Comparison of ENCODE assay signal across 15 cellular contexts in the genomic region with DNA sequence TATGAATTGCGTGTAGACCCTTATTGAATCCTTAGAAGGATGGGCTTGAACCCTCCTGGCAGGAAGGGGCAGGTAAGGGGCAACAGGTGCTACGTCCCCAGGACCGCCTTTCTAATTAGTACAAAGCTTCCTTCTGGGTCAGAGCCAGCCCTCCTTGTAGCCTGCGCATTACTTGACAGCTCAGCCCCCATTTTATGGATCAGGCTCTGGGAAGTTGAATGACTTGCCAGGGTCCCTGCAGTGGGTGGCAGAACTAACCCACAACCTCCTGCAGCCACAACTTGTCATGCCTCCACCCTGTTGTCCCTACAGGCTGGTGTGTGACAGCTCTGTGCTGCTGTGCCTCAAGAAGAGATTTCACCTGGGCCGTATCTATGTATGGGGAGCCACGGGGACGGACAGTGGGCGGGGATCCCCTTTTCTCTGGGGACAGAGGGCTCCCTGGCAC. TPM values are rescaled to one million over a fixed set of nuclear protein-coding genes. Genes with fewer than 3 reads are reported as not detected.
DNase-seq lines count a peak whose midpoint lies in the region; ATAC-seq and TF ChIP-seq lines count a peak whose summit lies in the region.
"Had no signal": no experiment of that assay in that cellular context is flagged by ENCODE, and none has a peak within 500 bp of the region (broad histone marks: within the 10 kb centered on the region; RNA-seq: fewer than 3 reads in every experiment).

No MANE protein-coding gene starts in this region.

- no peaks in the 10 kb centered on the region for H3K36me3 Mint-ChIP-seq in activated CD4-positive, alpha-beta T cell treated with anti-CD3 and anti-CD28 coated beads, Interleukin-2, amount 10 ng/mL, durations not matched to agents 24 days and 14 days (ENCODE audit: low read depth)
- H3K36me3 Mint-ChIP-seq in IgD-negative memory B cell = no peaks in the 10 kb centered on the region
- H3K36me3 Mint-ChIP-seq in dendritic cell treated with granulocyte-macrophage colony-stimulating factor and Interleukin-4, amounts not matched to agents 40 ng/mL and 50 ng/mL, for 4 days (ENCODE audit: low read depth) = peaks cover 21% of the 10 kb centered on the region

- peaks cover 11% of the 10 kb centered on the region for H3K36me3 ChIP-seq in neutrophil

- no peak for TF ChIP-seq CTCF in neutrophil (IDR thresholded peaks at IDR 0.05)

- H3K27me3 ChIP-seq in neutrophil = no peaks in the 10 kb centered on the region
- H3K27me3 ChIP-seq: heart left ventricle had no signal

- peak overlapping the region; percentile 52 for H3K27ac ChIP-seq in neutrophil

- no peak for ATAC-seq in GM21619 (IDR thresholded peaks at IDR 0.05; ENCODE audit: unreplicated experiment)

- H3K4me3 Mint-ChIP-seq in activated CD4-positive, alpha-beta T cell treated with anti-CD3 and anti-CD28 coated beads, Interleukin-2, amount 10 ng/mL, durations not matched to agents 24 days and 14 days = no peak overlapping the region
- peak overlapping the region in 3 of 4 donors; percentile 32 to 81 (median 57) for H3K4me3 Mint-ChIP-seq in IgD-negative memory B cell
- peak overlapping the region; percentile 78 for H3K4me3 Mint-ChIP-seq in dendritic cell treated with granulocyte-macrophage colony-stimulating factor and Interleukin-4, amounts not matched to agents 40 ng/mL and 50 ng/mL, for 4 days

- peaks cover 19% of the 10 kb centered on the region for H3K27me3 Mint-ChIP-seq in activated CD4-positive, alpha-beta T cell treated with anti-CD3 and anti-CD28 coated beads, Interleukin-2, amount 10 ng/mL, durations not matched to agents 24 days and 14 days
- no peaks in the 10 kb centered on the region for H3K27me3 Mint-ChIP-seq in IgD-negative memory B cell
- no peaks in the 10 kb centered on the region for H3K27me3 Mint-ChIP-seq in dendritic cell treated with granulocyte-macrophage colony-stimulating factor and Interleukin-4, amounts not matched to agents 40 ng/mL and 50 ng/mL, for 4 days

- no peak overlapping the region for H3K4me3 ChIP-seq in neutrophil (ENCODE audit: low read depth in 1 of 2, low read length in 1 of 2)

- H3K4me1 Mint-ChIP-seq in activated CD4-positive, alpha-beta T cell treated with anti-CD3 and anti-CD28 coated beads, Interleukin-2, amount 10 ng/mL, durations not matched to agents 24 days and 14 days = peaks cover 2% of the 10 kb centered on the region
- H3K4me1 Mint-ChIP-seq in IgD-negative memory B cell = peaks cover 5 to 10% (median 9%) of the 10 kb centered on the region in 3 donors
- H3K4me1 Mint-ChIP-seq in dendritic cell treated with granulocyte-macrophage colony-stimulating factor and Interleukin-4, amounts not matched to agents 40 ng/mL and 50 ng/mL, for 4 days (ENCODE audit: low read depth) = peaks cover 29% of the 10 kb centered on the region

- no peak overlapping the region for H3K27ac Mint-ChIP-seq in activated CD4-positive, alpha-beta T cell treated with anti-CD3 and anti-CD28 coated beads, Interleukin-2, amount 10 ng/mL, durations not matched to agents 24 days and 14 days
- H3K27ac Mint-ChIP-seq in IgD-negative memory B cell = peak overlapping the region in 1 of 3 donors; percentile 85
- H3K27ac Mint-ChIP-seq in dendritic cell treated with granulocyte-macrophage colony-stimulating factor and Interleukin-4, amounts not matched to agents 40 ng/mL and 50 ng/mL, for 4 days = no peak overlapping the region

- DNase-seq in activated CD4-positive, alpha-beta T cell treated with anti-CD3 and anti-CD28 coated beads, Interleukin-2, amount 10 ng/mL, durations not matched to agents 24 days and 14 days = peak; percentile 62
- DNase-seq in activated CD4-positive, alpha-beta T cell treated with anti-CD3 and anti-CD28 coated beads for 4 hours = no peak
- no peak for DNase-seq in hypothalamus (lab: John Stamatoyannopoulos, UW)
- DNase-seq in NCI-H82 treated with DMSO at 0.1 percent for 48 hours (lab: John Stamatoyannopoulos, UW; ENCODE audit: unreplicated experiment) = no peak
- DNase-seq: activated CD8-positive, alpha-beta memory T cell treated with anti-CD3 and anti-CD28 coated beads for 24 hours; DMS 273 treated with DMSO at 0.1 percent for 48 hours; NCI-H187; NCI-H524 had no signal

- no peaks in the 10 kb centered on the region for H3K9me3 ChIP-seq in neutrophil
- H3K9me3 ChIP-seq: heart left ventricle had no signal

- intact Hi-C loops in activated CD4-positive, alpha-beta T cell treated with anti-CD3 and anti-CD28 coated beads, Interleukin-2, amount 10 ng/mL, durations not matched to agents 24 days and 14 days (cut with micrococcal nuclease) = no loop called here
- intact Hi-C loops in dendritic cell treated with granulocyte-macrophage colony-stimulating factor and Interleukin-4, amounts not matched to agents 40 ng/mL and 50 ng/mL, for 4 days (cut with micrococcal nuclease) = no loop called here

- H3K4me1 ChIP-seq in neutrophil (ENCODE audit: control insufficient read depth in 1 of 2, insufficient read depth in 1 of 2, low read depth in 1 of 2, low read length in 1 of 2) = peaks cover 17 to 23% of the 10 kb centered on the region in 2 experiments

- H3K9me3 Mint-ChIP-seq in activated CD4-positive, alpha-beta T cell treated with anti-CD3 and anti-CD28 coated beads, Interleukin-2, amount 10 ng/mL, durations not matched to agents 24 days and 14 days = no peaks in the 10 kb centered on the region
- no peaks in the 10 kb centered on the region for H3K9me3 Mint-ChIP-seq in IgD-negative memory B cell
- no peaks in the 10 kb centered on the region for H3K9me3 Mint-ChIP-seq in dendritic cell treated with granulocyte-macrophage colony-stimulating factor and Interleukin-4, amounts not matched to agents 40 ng/mL and 50 ng/mL, for 4 days

RNA-seq across cellular contexts. Expression of a gene that starts 2.7 kb away (rescaled TPM):
- 24.3 and 25.4 TPM in 2 replicates for total RNA-seq in activated CD4-positive, alpha-beta T cell treated with anti-CD3 and anti-CD28 coated beads, Interleukin-2, amount 10 ng/mL, durations not matched to agents 24 days and 14 days
- 2.4 TPM for polyA plus RNA-seq in IgD-negative memory B cell
- total RNA-seq: RPMI7951 had no signal

RNA-seq across cellular contexts. Expression of a gene that starts 42.9 kb away (rescaled TPM):
- total RNA-seq in activated CD4-positive, alpha-beta T cell treated with anti-CD3 and anti-CD28 coated beads, Interleukin-2, amount 10 ng/mL, durations not matched to agents 24 days and 14 days = 0.14 and 0.38 TPM in 2 replicates
- polyA plus RNA-seq in IgD-negative memory B cell = 0.36 TPM
- total RNA-seq: H4, RPMI7951 had no signal
